In the genomic region with DNA sequence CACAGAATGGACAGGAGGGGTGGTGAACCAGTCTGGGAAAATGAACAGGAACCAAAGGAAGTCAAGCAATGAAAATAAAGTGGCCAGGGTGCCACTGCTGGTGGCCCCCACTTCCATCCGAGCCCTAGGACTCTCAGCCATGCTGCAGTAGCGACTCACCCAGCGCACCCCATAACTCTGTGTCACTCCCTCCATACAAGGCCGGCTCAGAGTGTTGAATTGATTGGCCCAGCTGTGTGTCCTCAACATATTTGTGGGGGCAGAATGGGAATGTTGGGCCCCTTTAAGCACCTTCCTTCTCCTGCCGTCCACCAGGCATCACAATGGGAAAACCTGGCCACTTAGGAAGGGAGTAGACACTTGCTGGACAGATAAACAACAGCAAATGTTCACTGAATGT, we compare ENCODE assay signal across 26 cellular contexts.
"Had no signal": no experiment of that assay in that cellular context is flagged by ENCODE, and none has a peak within 500 bp of the region (broad histone marks: within the 10 kb centered on the region; RNA-seq: fewer than 3 reads in every experiment).

No MANE protein-coding gene starts in this region.

- H3K4me3 ChIP-seq: colonic mucosa, esophagus squamous epithelium, gastrocnemius medialis, heart right ventricle, left lung, lower lobe of right lung had no signal

- H3K36me3 ChIP-seq: colonic mucosa, esophagus squamous epithelium, gastrocnemius medialis, heart right ventricle, left lung, lower lobe of right lung had no signal

- H3K4me1 ChIP-seq: colonic mucosa, esophagus squamous epithelium, gastrocnemius medialis, heart right ventricle, left lung, lower lobe of right lung had no signal

- H3K9me3 ChIP-seq: colonic mucosa, esophagus squamous epithelium, gastrocnemius medialis, heart right ventricle, left lung, lower lobe of right lung had no signal

- DNase-seq: colonic mucosa; cortex of kidney; effector CD8-positive, alpha-beta T cell; effector memory CD8-positive, alpha-beta T cell; endodermal cell; erythroblast; esophagus squamous epithelium; foreskin fibroblast; foreskin melanocyte; gastrocnemius medialis; glutamatergic neuron; head of caudate nucleus; heart right ventricle; hippocampal formation; left cardiac atrium; left lung; left ventricle myocardium superior; lower lobe of right lung; mesenchymal stem cell; midbrain; naive thymus-derived CD4-positive, alpha-beta T cell had no signal

- FAIRE-seq: endometrium, islet of Langerhans, keratinocyte had no signal

- H3K27me3 ChIP-seq: colonic mucosa, gastrocnemius medialis, heart right ventricle, left lung had no signal

- H3K27ac ChIP-seq: colonic mucosa, epithelial cell of prostate, esophagus squamous epithelium, gastrocnemius medialis, heart right ventricle, left lung, lower lobe of right lung had no signal

- ATAC-seq: effector memory CD8-positive, alpha-beta T cell; esophagus mucosa; gastrocnemius medialis; heart right ventricle; left cardiac atrium; left lung; left ventricle myocardium superior; lower lobe of right lung; naive thymus-derived CD4-positive, alpha-beta T cell had no signal
